8 cellular contexts compared by ENCODE assay signal in the genomic region with DNA sequence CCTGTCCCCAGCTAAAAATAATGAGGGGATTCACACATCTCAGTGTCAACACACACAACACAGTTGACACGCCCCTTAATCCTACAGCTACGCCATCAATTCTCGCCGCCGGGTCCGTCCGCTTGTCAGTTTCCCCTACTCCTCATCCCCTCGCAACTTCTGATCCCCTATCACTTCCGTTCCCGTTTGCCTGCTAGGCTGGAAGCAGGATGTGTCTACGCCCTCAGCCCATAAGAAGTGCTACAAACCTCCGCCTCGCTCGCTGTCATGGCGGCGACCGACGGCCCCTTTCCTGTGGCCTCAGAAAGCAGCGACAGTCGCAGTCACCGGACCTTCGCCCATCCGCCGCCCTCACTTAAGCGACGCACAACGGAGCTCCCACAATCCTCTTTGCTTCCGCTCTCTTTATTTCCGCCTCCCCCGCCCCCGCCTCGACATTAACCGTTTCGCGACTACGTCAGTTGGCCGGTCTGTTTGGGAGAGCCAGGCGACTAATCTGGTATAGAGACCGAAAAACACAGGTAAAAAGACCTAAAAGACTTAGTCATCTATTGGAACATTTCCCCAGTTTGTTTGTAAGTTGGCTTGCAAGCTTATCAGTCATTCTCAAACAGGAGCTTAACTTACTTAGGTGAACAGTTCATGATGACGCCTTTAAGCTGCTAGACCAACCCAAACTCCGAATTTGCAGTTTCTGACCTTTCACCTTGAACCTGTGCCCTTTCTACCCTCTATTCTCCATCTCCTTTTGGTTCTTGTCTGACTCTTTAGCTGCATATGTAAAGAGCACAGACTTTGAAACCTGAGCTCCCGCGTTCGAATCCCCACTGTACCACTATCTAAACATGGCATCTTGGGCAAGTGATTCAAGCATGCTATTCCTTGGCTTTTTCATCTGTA. TPM values are rescaled to one million over a fixed set of nuclear protein-coding genes. Genes with fewer than 3 reads are reported as not detected.
DNase-seq lines count a peak whose midpoint lies in the region; ATAC-seq and TF ChIP-seq lines count a peak whose summit lies in the region.

Gene SLC25A53, minus strand, starts transcription at position 380 of the 900 bp plus-strand sequence. CDS start 51,752 bp downstream, outside the sequence.

- no peak for TF ChIP-seq CTCF in colonic mucosa (IDR thresholded peaks at IDR 0.05)

- no peaks in the 10 kb centered on the region for H3K36me3 ChIP-seq in colonic mucosa

- intact Hi-C loops in colonic mucosa (cut with DNase I), result no loop called here

- peak within 1 kb of the TSS; percentile 78 for H3K27ac ChIP-seq in colonic mucosa

- peak; percentile 56 for TF ChIP-seq POLR2A in GM19193 (IDR thresholded peaks at IDR 0.05; ENCODE audit: extremely low read depth, insufficient read depth, insufficient read length)

- no peaks in the 10 kb centered on the region for H3K4me1 ChIP-seq in colonic mucosa

- peak within 1 kb of the TSS; percentile 60 to 68 for H3K9ac ChIP-seq in colonic mucosa (ENCODE audit: low read depth in 2 of 2, low read length in 2 of 2)

- ATAC-seq in HG03432 (IDR thresholded peaks at IDR 0.05; ENCODE audit: unreplicated experiment), result peak; percentile 95
- peak; percentile 97 for ATAC-seq in left lobe of liver

- H3K27me3 ChIP-seq in colonic mucosa, result no peaks in the 10 kb centered on the region

- H3K4me3 ChIP-seq in colonic mucosa, result peak within 1 kb of the TSS; percentile 57

- H3K9me3 ChIP-seq in colonic mucosa, result no peaks in the 10 kb centered on the region

- DNase-seq in Ammon's horn (ENCODE audit: low spot score), result peak; percentile 86
- peak; percentile 81 for DNase-seq in NCI-H460 (ENCODE audit: extremely low read depth, low read depth)
- peak; percentile 79 for DNase-seq in activated CD4-positive, alpha-beta T cell treated with anti-CD3 and anti-CD28 coated beads for 48 hours
- peak; percentile 78 for DNase-seq in colonic mucosa
- peak; percentile 78 for DNase-seq in left lobe of liver (ENCODE audit: low spot score)
- peak; percentile 55 for DNase-seq in stimulated activated CD4-positive, alpha-beta T cell treated with anti-CD3 and anti-CD28 coated beads, Interleukin-2, amount 100 ng/mL, for 4 hours (ENCODE audit: low read depth)

RNA-seq across cellular contexts. Expression of gene SLC25A53, which starts in this region (rescaled TPM):
- total RNA-seq in NCI-H460 (2014; rRNA removed; shearing (Covaris generic)), result 7.4 and 8.1 TPM in 2 replicates
- 5.8 and 11.8 TPM in 2 replicates for polyA plus RNA-seq in NCI-H460 (2014; cell fraction: nucleus; rRNA removed)
- 1 to 10 TPM; 7.5 to 8.6 TPM for total RNA-seq in colonic mucosa
- total RNA-seq in left lobe of liver, result 4.3 TPM

Comparison
In these comparisons a context has a peak if more than half of its experiments do, and no peak if none do; other contexts are left out.
1. Peak in every context shown above with its lines: DNase-seq, ATAC-seq, H3K4me3 ChIP-seq and H3K27ac ChIP-seq.